Comparison of ENCODE assay signal across 8 cellular contexts in genomic region chr17:21457051-21458026, GRCh38.
DNase-seq lines count a peak whose midpoint lies in the region; ATAC-seq lines count a peak whose summit lies in the region.

No MANE protein-coding gene starts in this region.

- ATAC-seq in GM19455 (IDR thresholded peaks at IDR 0.05; ENCODE audit: unreplicated experiment), result peak; percentile 72

- peak overlapping the region in 2 of 7 donors; percentile 39 to 45 for H3K4me3 Mint-ChIP-seq in CD8-positive, alpha-beta memory T cell

- peak; percentile 82 to 93 (median 85) for DNase-seq in CD8-positive, alpha-beta memory T cell
- DNase-seq in HS-5 (ENCODE audit: low read depth) (peak; percentile 89), NT2/D1 (ENCODE audit: low read depth, low spot score) (peak; percentile 63), epithelial cell of prostate (ENCODE audit: low read depth, low spot score) (peak; percentile 76), myocyte (ENCODE audit: low read depth) (peak; percentile 82)
- DNase-seq in activated CD8-positive, alpha-beta memory T cell treated with anti-CD3 and anti-CD28 coated beads, Interleukin-2, amount 50 U/mL, for 4 hours, result peak; percentile 97
- peak; percentile 95 for DNase-seq in stimulated activated CD8-positive, alpha-beta memory T cell treated with anti-CD3 and anti-CD28 coated beads, Interleukin-7, amount 100 ng/mL, for 24 hours (ENCODE audit: low read depth)

- H3K27me3 Mint-ChIP-seq in CD8-positive, alpha-beta memory T cell, result peaks cover 11 to 21% of the 10 kb centered on the region in 2 donors

- peaks cover 4% of the 10 kb centered on the region for H3K4me1 ChIP-seq in CD8-positive, alpha-beta memory T cell (ENCODE audit: insufficient read depth, low read length)
- H3K4me1 ChIP-seq in NT2/D1 (ENCODE audit: insufficient read depth, insufficient read length), result peaks cover 8% of the 10 kb centered on the region

- no peak overlapping the region for H3K27ac ChIP-seq in CD8-positive, alpha-beta memory T cell (ENCODE audit: low read depth, low read length)
- H3K27ac ChIP-seq in epithelial cell of prostate, result no peak overlapping the region

- no peaks in the 10 kb centered on the region for H3K27me3 ChIP-seq in CD8-positive, alpha-beta memory T cell (ENCODE audit: insufficient read depth, low read length, poor library complexity, severe bottlenecking)
- peaks cover 33% of the 10 kb centered on the region for H3K27me3 ChIP-seq in NT2/D1 (ENCODE audit: insufficient read depth, insufficient read length)

- H3K36me3 Mint-ChIP-seq in CD8-positive, alpha-beta memory T cell, result no peaks in the 10 kb centered on the region

- CTCF ChIA-PET in CD8-positive, alpha-beta memory T cell (lab: Charles Lee), result interaction anchor here (0.6 to 2.7 kb wide), 10 partner anchors 13 to 338 kb away, joined by 3 to 25 read pairs (median 4); partner anchors contain the start of gene DHRS7B

- H3K9me3 ChIP-seq in CD8-positive, alpha-beta memory T cell (ENCODE audit: low read length), result no peaks in the 10 kb centered on the region
- no peaks in the 10 kb centered on the region for H3K9me3 ChIP-seq in NT2/D1 (ENCODE audit: insufficient read depth, low read length)

- H3K4me1 Mint-ChIP-seq in CD8-positive, alpha-beta memory T cell, result peaks cover 11 to 16% (median 14%) of the 10 kb centered on the region in 3 donors

- peak overlapping the region; percentile 61 for H3K9ac ChIP-seq in NT2/D1 (ENCODE audit: insufficient read length, low read depth)

- peak overlapping the region in 4 of 8 donors; percentile 55 to 86 (median 72) for H3K27ac Mint-ChIP-seq in CD8-positive, alpha-beta memory T cell

- no peak overlapping the region for H3K4me3 ChIP-seq in CD8-positive, alpha-beta memory T cell (ENCODE audit: low read length)
- no peak overlapping the region for H3K4me3 ChIP-seq in NT2/D1 (ENCODE audit: insufficient read length, low read depth)

- H3K9me3 Mint-ChIP-seq in CD8-positive, alpha-beta memory T cell, result no peaks in the 10 kb centered on the region

- POLR2A ChIA-PET in CD8-positive, alpha-beta memory T cell (lab: Charles Lee), result no interaction called here

- H3K36me3 ChIP-seq in CD8-positive, alpha-beta memory T cell (ENCODE audit: insufficient read depth, low read length), result no peaks in the 10 kb centered on the region
- no peaks in the 10 kb centered on the region for H3K36me3 ChIP-seq in NT2/D1 (ENCODE audit: insufficient read depth, insufficient read length, low read length)
